ENCODE assay signal across 8 cellular contexts in genomic region chr5:140402258-140403074, GRCh38. TPM values are rescaled to one million over a fixed set of nuclear protein-coding genes. Genes with fewer than 3 reads are reported as not detected.
DNase-seq lines count a peak whose midpoint lies in the region; ATAC-seq and TF ChIP-seq lines count a peak whose summit lies in the region.

No MANE protein-coding gene starts in this region.

- peak; percentile 8 to 34 (median 28) for DNase-seq in activated CD4-positive, CD25-positive, alpha-beta regulatory T cell (lab: John Stamatoyannopoulos, UW)
- peak; percentile 57 for DNase-seq in NCI-H146 (lab: John Stamatoyannopoulos, UW)
- DNase-seq in activated CD4-positive, alpha-beta T cell treated with anti-CD3 and anti-CD28 coated beads for 1 hour = peak; percentile 17
- DNase-seq in chondrocyte (ENCODE audit: low spot score) = peak; percentile 82
- peak; percentile 53 to 85 for DNase-seq in left lung
- DNase-seq in stimulated activated CD4-positive, alpha-beta T cell treated with anti-CD3 and anti-CD28 coated beads, TNF-alpha, amount 100 ng/mL, for 1 hour (ENCODE audit: low read depth in 3 of 3, low spot score in 1 of 3) = peak in 2 of 3 donors; percentile 5 to 30
- no peak for DNase-seq in KG1 (lab: John Stamatoyannopoulos, UW)

- no peak overlapping the region for H3K27ac Mint-ChIP-seq in chondrocyte (ENCODE audit: unreplicated experiment)

- H3K36me3 ChIP-seq in left lung = peaks cover 0 to 23% of the 10 kb centered on the region in 2 donors

- TF ChIP-seq CTCF in chondrocyte (IDR thresholded peaks at IDR 0.05) (no peak), left lung (IDR thresholded peaks at IDR 0.05) (no peak)

- no peaks in the 10 kb centered on the region for H3K36me3 Mint-ChIP-seq in chondrocyte (ENCODE audit: low read depth)

- no peaks in the 10 kb centered on the region for H3K27me3 Mint-ChIP-seq in chondrocyte (ENCODE audit: low read depth)

- no peak overlapping the region for H3K4me3 Mint-ChIP-seq in chondrocyte (ENCODE audit: unreplicated experiment)

- H3K27ac ChIP-seq in left lung = peak overlapping the region; percentile 90 to 98

- H3K4me1 ChIP-seq in left lung = peaks cover 27 to 49% of the 10 kb centered on the region in 2 donors

- H3K4me3 ChIP-seq in left lung = peak overlapping the region; percentile 90 to 96

- intact Hi-C loops in left lung (cut with DNase I) = no loop called here

- no peaks in the 10 kb centered on the region for H3K9me3 Mint-ChIP-seq in chondrocyte (ENCODE audit: low read depth)

- no peaks in the 10 kb centered on the region for H3K9me3 ChIP-seq in left lung

- no peak for ATAC-seq in activated CD4-positive, CD25-positive, alpha-beta regulatory T cell treated with anti-CD3 and anti-CD28 coated beads, Interleukin-2, amount 50 U/mL, for 24 hours
- peak; percentile 2 for ATAC-seq in left lung

- no peaks in the 10 kb centered on the region for H3K27me3 ChIP-seq in left lung

- H3K4me1 Mint-ChIP-seq in chondrocyte (ENCODE audit: low read depth) = peaks cover 34% of the 10 kb centered on the region

RNA-seq across cellular contexts. Expression of gene ANKHD1, which starts 0.8 kb away (rescaled TPM):
- total RNA-seq in chondrocyte (61.4 to 79.8 TPM (median 67.7 TPM) in 3 replicates), left lung (100 to 1,000 TPM; 104 to 136 TPM)

RNA-seq across cellular contexts. Expression of gene SLC4A9, which starts 42.5 kb away (rescaled TPM):
- total RNA-seq in chondrocyte (not detected in 3 replicates), left lung (not detected)

RNA-seq across cellular contexts. Expression of gene HBEGF, which starts 56.1 kb away (rescaled TPM):
- 2.8 to 8.0 TPM (median 7.2 TPM) in 3 replicates for total RNA-seq in chondrocyte
- total RNA-seq in left lung = 10 to 100 TPM; 18.1 to 33.8 TPM
